In genomic region chr6:16370943-16371342, GRCh38 we compare ENCODE assay signal across 1 cellular context.
TF ChIP-seq lines count a peak whose summit lies in the region.

No MANE protein-coding gene starts in this region.

TF ChIP-seq in HepG2, 621 proteins besides CTCF, POLR2A, EP300 and RAD21 (continued from another document):
- TF ChIP-seq ZBTB4 (CRISPR knock-in tag; IDR thresholded peaks at IDR 0.05; ENCODE audit: borderline replicate concordance) = no peak
- TF ChIP-seq ZNF703 (CRISPR knock-in tag; IDR thresholded peaks at IDR 0.05; ENCODE audit: borderline replicate concordance) = no peak
- no peak for TF ChIP-seq ZFP82 (CRISPR knock-in tag; IDR thresholded peaks at IDR 0.05; ENCODE audit: borderline replicate concordance)
- TF ChIP-seq ZBTB8A (CRISPR knock-in tag; IDR thresholded peaks at IDR 0.05; ENCODE audit: borderline replicate concordance, low read depth) = no peak
- TF ChIP-seq ZNF644 (CRISPR knock-in tag; IDR thresholded peaks at IDR 0.05; ENCODE audit: low read depth) = no peak
- no peak for TF ChIP-seq GTF2F1 (IDR thresholded peaks at IDR 0.05; ENCODE audit: low read length)
- TF ChIP-seq ZNF276 (CRISPR knock-in tag; IDR thresholded peaks at IDR 0.05; ENCODE audit: low read depth) = no peak
